ENCODE assay signal across 13 cellular contexts in the genomic region with DNA sequence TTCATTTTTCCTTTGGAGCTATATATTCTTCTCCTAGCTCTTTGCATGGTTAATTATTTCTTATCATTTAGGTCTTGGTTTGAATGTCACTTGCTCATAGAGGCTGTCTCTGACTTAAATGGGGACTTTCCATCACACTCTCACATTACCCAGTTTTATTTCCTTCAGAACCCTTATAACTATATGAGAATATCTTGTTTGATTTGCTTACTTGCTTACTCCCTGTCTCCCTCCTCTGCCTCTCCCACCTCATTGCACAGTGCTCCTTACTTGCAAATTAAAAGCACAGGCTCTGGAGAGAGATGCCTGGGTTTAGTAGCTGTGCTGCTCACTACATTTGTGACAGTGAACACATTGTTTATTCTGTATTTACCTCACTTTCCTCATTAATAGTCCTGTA.
DNase-seq lines count a peak whose midpoint lies in the region; ATAC-seq, FAIRE-seq and TF ChIP-seq lines count a peak whose summit lies in the region.
"Had no signal": no experiment of that assay in that cellular context is flagged by ENCODE, and none has a peak within 500 bp of the region (broad histone marks: within the 10 kb centered on the region; RNA-seq: fewer than 3 reads in every experiment).

No MANE protein-coding gene starts in this region.

- H3K27me3 ChIP-seq in A673 (replicated peaks; ENCODE audit: insufficient read depth, low read depth, low read length, poor library complexity) (no peaks in the 10 kb centered on the region), keratinocyte (ENCODE audit: control insufficient read depth, extremely low read depth, insufficient read depth, low read length) (no peaks in the 10 kb centered on the region), hepatocyte (no peaks in the 10 kb centered on the region)

- POLR2A ChIA-PET in A673 (lab: Charles Lee; ENCODE audit: low non-redundant PET): no interaction called here

- no peaks in the 10 kb centered on the region for H3K9me2 ChIP-seq in hepatocyte (replicated peaks; ENCODE audit: insufficient read depth)

- dilution Hi-C loops in keratinocyte (cut with MboI; ENCODE audit: extremely low pct_ligation_motif_present, low sequenced_read_pairs): no loop called here

- no peaks in the 10 kb centered on the region for H3K9me3 Mint-ChIP-seq in activated naive CD4-positive, alpha-beta T cell treated with anti-CD3 and anti-CD28 coated beads, Interleukin-2, amount 10 ng/mL, durations not matched to agents 7 days and 5 days
- H3K9me3 Mint-ChIP-seq: activated CD4-positive, alpha-beta T cell treated with anti-CD3 and anti-CD28 coated beads, Interleukin-2, amount 10 ng/mL, durations not matched to agents 7 days and 5 days had no signal

- no peaks in the 10 kb centered on the region for H3K36me3 ChIP-seq in A673 (ENCODE audit: insufficient read depth, low read length, poor library complexity, severe bottlenecking)
- peaks cover 0 to 2% of the 10 kb centered on the region in 2 experiments for H3K36me3 ChIP-seq in keratinocyte (ENCODE audit: control insufficient read depth in 2 of 2, extremely low read depth in 1 of 2, insufficient read depth in 2 of 2, low read length in 2 of 2)
- H3K36me3 ChIP-seq in hepatocyte (replicated peaks; ENCODE audit: insufficient read depth, low read depth): no peaks in the 10 kb centered on the region

- CTCF ChIA-PET in A673 (lab: Charles Lee): no interaction called here
- CTCF ChIA-PET in activated naive CD4-positive, alpha-beta T cell treated with anti-CD3 and anti-CD28 coated beads, Interleukin-2, amount 10 ng/mL, durations not matched to agents 7 days and 5 days (lab: Charles Lee): no interaction called here

- H3K4me1 ChIP-seq in A673 (ENCODE audit: insufficient read depth, low read length, poor library complexity, severe bottlenecking) (peaks cover 18% of the 10 kb centered on the region), keratinocyte (ENCODE audit: control insufficient read depth, extremely low read depth, insufficient read depth, low read length) (peaks cover 30% of the 10 kb centered on the region), hepatocyte (ENCODE audit: insufficient read depth) (peaks cover 4% of the 10 kb centered on the region)

- H4K20me1 ChIP-seq in keratinocyte (ENCODE audit: control insufficient read depth, extremely low read depth, insufficient read depth, low read length): no peaks in the 10 kb centered on the region
- H4K20me1 ChIP-seq in hepatocyte (ENCODE audit: insufficient read depth, poor library complexity, severe bottlenecking): peaks cover 3% of the 10 kb centered on the region

- in situ Hi-C loops in SK-MEL-5 (cut with HindIII; ENCODE audit: low pct_unique_long_range_greater_than_20kb, low sequenced_read_pairs): no loop called here

- H3K4me2 ChIP-seq in keratinocyte (ENCODE audit: control insufficient read depth, extremely low read depth, insufficient read depth, low read depth, low read length) (peak overlapping the region; percentile 44), hepatocyte (no peak overlapping the region)

- H3K9me1 ChIP-seq in keratinocyte (ENCODE audit: control insufficient read depth, extremely low read depth, insufficient read depth, low read length): no peaks in the 10 kb centered on the region

- intact Hi-C loops in A673 (cut with micrococcal nuclease; ENCODE audit: unreplicated experiment): no loop called here

- H3K4me3 ChIP-seq in A673 (ENCODE audit: low read depth, low read length, poor library complexity, severe bottlenecking) (no peak overlapping the region), keratinocyte (ENCODE audit: control insufficient read depth in 2 of 3, extremely low read depth in 1 of 3, insufficient read depth in 2 of 3, low read depth in 1 of 3, low read length in 3 of 3) (peak overlapping the region in 1 of 3 experiments; percentile 37), hepatocyte (no peak overlapping the region)

- peak overlapping the region; percentile 13 for H3K9ac ChIP-seq in keratinocyte (ENCODE audit: control insufficient read depth, extremely low read depth, insufficient read depth, low read length)

- TF ChIP-seq CTCF in A673 (conservative IDR thresholded peaks at IDR 0.05; ENCODE audit: low read depth, low read length) (no peak), keratinocyte (optimal IDR thresholded peaks at IDR 0.05 in 1 of 3, IDR thresholded peaks at IDR 0.05 in 1 of 3, conservative IDR thresholded peaks at IDR 0.05 in 1 of 3; ENCODE audit: extremely low read depth in 1 of 3, insufficient read depth in 2 of 3, low read length in 3 of 3) (peak in 1 of 3 experiments; percentile 15), hepatocyte (IDR thresholded peaks at IDR 0.05; ENCODE audit: poor library complexity) (no peak)

- H3K36me3 Mint-ChIP-seq in activated naive CD4-positive, alpha-beta T cell treated with anti-CD3 and anti-CD28 coated beads, Interleukin-2, amount 10 ng/mL, durations not matched to agents 7 days and 5 days: no peaks in the 10 kb centered on the region
- H3K36me3 Mint-ChIP-seq: CD4-positive, CD25-positive, alpha-beta regulatory T cell had no signal

- DNase-seq in A673 (ENCODE audit: low spot score): no peak
- peak; percentile 47 for DNase-seq in SK-MEL-5 (ENCODE audit: low read depth, low spot score)
- DNase-seq in keratinocyte (ENCODE audit: low read depth, low spot score): no peak
- DNase-seq in activated naive CD4-positive, alpha-beta T cell treated with anti-CD3 and anti-CD28 coated beads, Interleukin-2, amount 10 ng/mL, durations not matched to agents 7 days and 5 days: no peak
- no peak for DNase-seq in hepatocyte (ENCODE audit: low spot score)
- no peak for DNase-seq in putamen (ENCODE audit: low spot score)
- DNase-seq: activated CD4-positive, alpha-beta T cell treated with anti-CD3 and anti-CD28 coated beads, Interleukin-2, amount 10 ng/mL, durations not matched to agents 7 days and 5 days; amygdala; CD4-positive, CD25-positive, alpha-beta regulatory T cell; NCI-H1436 treated with DMSO at 0.1 percent for 48 hours had no signal

- H3K27ac ChIP-seq in A673 (ENCODE audit: low read depth, low read length, poor library complexity, severe bottlenecking) (peak overlapping the region; percentile 29), keratinocyte (ENCODE audit: control insufficient read depth, insufficient read depth, low read length) (peak overlapping the region; percentile 24), hepatocyte (no peak overlapping the region)

- H2AFZ ChIP-seq in keratinocyte (ENCODE audit: control insufficient read depth, low read length) (no peak overlapping the region), hepatocyte (no peak overlapping the region)

- no peaks in the 10 kb centered on the region for H3K4me1 Mint-ChIP-seq in activated naive CD4-positive, alpha-beta T cell treated with anti-CD3 and anti-CD28 coated beads, Interleukin-2, amount 10 ng/mL, durations not matched to agents 7 days and 5 days
- H3K4me1 Mint-ChIP-seq: activated CD4-positive, alpha-beta T cell treated with anti-CD3 and anti-CD28 coated beads, Interleukin-2, amount 10 ng/mL, durations not matched to agents 7 days and 5 days; CD4-positive, CD25-positive, alpha-beta regulatory T cell had no signal

- H3K27me3 Mint-ChIP-seq in activated naive CD4-positive, alpha-beta T cell treated with anti-CD3 and anti-CD28 coated beads, Interleukin-2, amount 10 ng/mL, durations not matched to agents 7 days and 5 days: peaks cover 8% of the 10 kb centered on the region
- H3K27me3 Mint-ChIP-seq: progenitor cell of endocrine pancreas had no signal

- peak; percentile 54 for ATAC-seq in GM19452 (IDR thresholded peaks at IDR 0.05; ENCODE audit: unreplicated experiment)
- ATAC-seq in HG02610 (IDR thresholded peaks at IDR 0.05; ENCODE audit: unreplicated experiment): no peak

- FAIRE-seq in keratinocyte (lab: Jason Lieb, UNC): no peak

- no peak overlapping the region for H3K4me3 Mint-ChIP-seq in activated naive CD4-positive, alpha-beta T cell treated with anti-CD3 and anti-CD28 coated beads, Interleukin-2, amount 10 ng/mL, durations not matched to agents 7 days and 5 days
- H3K4me3 Mint-ChIP-seq: activated CD4-positive, alpha-beta T cell treated with anti-CD3 and anti-CD28 coated beads, Interleukin-2, amount 10 ng/mL, durations not matched to agents 7 days and 5 days; CD4-positive, CD25-positive, alpha-beta regulatory T cell had no signal

- no peaks in the 10 kb centered on the region for H3K9me3 ChIP-seq in A673 (ENCODE audit: low read depth, low read length, poor library complexity, severe bottlenecking)
- no peaks in the 10 kb centered on the region for H3K9me3 ChIP-seq in keratinocyte (ENCODE audit: control insufficient read depth, low read depth, low read length)
- H3K9me3 ChIP-seq in hepatocyte (ENCODE audit: low read depth): no peaks in the 10 kb centered on the region

- BruUV-seq in A673 (replicated peaks; lab: Mats Ljungman, UMichigan): no TSS peak

- no peak overlapping the region for H3K27ac Mint-ChIP-seq in activated naive CD4-positive, alpha-beta T cell treated with anti-CD3 and anti-CD28 coated beads, Interleukin-2, amount 10 ng/mL, durations not matched to agents 7 days and 5 days
- H3K27ac Mint-ChIP-seq: activated CD4-positive, alpha-beta T cell treated with anti-CD3 and anti-CD28 coated beads, Interleukin-2, amount 10 ng/mL, durations not matched to agents 7 days and 5 days; CD4-positive, CD25-positive, alpha-beta regulatory T cell; progenitor cell of endocrine pancreas had no signal

- peaks cover 8% of the 10 kb centered on the region for H3K79me2 ChIP-seq in keratinocyte (ENCODE audit: control insufficient read depth, insufficient read depth, low read length)
- H3K79me2 ChIP-seq in hepatocyte: peaks cover 90% of the 10 kb centered on the region
